Comparison of ENCODE assay signal across 8 cellular contexts in the genomic region with DNA sequence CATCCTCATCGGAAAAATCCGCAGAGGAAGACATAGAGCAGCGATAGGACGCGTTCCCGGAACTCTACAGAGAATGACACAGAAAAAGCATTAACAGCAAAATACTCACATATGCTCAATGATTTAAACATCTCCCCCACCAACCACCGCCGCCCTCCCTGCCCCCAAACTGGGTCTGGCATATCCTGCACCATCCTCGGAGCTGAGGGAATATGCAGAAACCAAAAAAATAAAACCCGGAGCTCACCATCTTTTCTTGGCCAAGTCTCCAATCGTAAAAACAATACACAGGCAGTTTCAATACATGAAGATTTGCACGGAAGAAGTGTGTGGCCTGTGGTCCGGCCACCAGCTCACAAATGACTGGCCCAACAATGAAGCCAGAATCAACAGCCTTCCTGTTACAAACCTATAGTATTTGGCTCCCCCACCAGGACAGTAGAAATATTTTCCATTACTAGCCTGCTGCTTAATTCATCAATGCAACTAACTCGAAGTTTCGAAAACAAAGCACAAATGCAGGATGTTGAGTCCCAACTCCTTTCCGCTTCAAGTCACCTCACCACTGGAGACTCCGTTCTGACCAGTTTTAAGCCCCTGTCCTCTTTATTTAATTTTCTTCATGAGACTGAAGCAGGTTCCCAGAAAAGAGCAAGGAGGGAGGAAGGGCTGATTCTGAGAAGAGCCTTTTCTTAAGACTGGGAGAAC.
DNase-seq lines count a peak whose midpoint lies in the region; ATAC-seq, FAIRE-seq and TF ChIP-seq lines count a peak whose summit lies in the region.

No MANE protein-coding gene starts in this region.

- H3K9me3 Mint-ChIP-seq in activated naive CD4-positive, alpha-beta T cell treated with anti-CD3 and anti-CD28 coated beads, Interleukin-2, amount 10 ng/mL, durations not matched to agents 7 days and 5 days: no peaks in the 10 kb centered on the region

- H3K4me3 Mint-ChIP-seq in activated naive CD4-positive, alpha-beta T cell treated with anti-CD3 and anti-CD28 coated beads, Interleukin-2, amount 10 ng/mL, durations not matched to agents 7 days and 5 days: peak overlapping the region; percentile 62

- H3K27ac Mint-ChIP-seq in activated naive CD4-positive, alpha-beta T cell treated with anti-CD3 and anti-CD28 coated beads, Interleukin-2, amount 10 ng/mL, durations not matched to agents 7 days and 5 days: peak overlapping the region; percentile 39

- peaks cover 24% of the 10 kb centered on the region for H3K27me3 Mint-ChIP-seq in activated naive CD4-positive, alpha-beta T cell treated with anti-CD3 and anti-CD28 coated beads, Interleukin-2, amount 10 ng/mL, durations not matched to agents 7 days and 5 days

- CTCF ChIA-PET in activated naive CD4-positive, alpha-beta T cell treated with anti-CD3 and anti-CD28 coated beads, Interleukin-2, amount 10 ng/mL, durations not matched to agents 7 days and 5 days (lab: Charles Lee): interaction anchor here (0.6 to 3.5 kb wide), 20 partner anchors 10 to 465 kb away, joined by 3 to 23 read pairs (median 4); a partner anchor contains a TSS

- DNase-seq in D721Med (ENCODE audit: insufficient read length, low spot score) (no peak), NCI-H510A treated with DMSO at 0.1 percent for 48 hours (lab: John Stamatoyannopoulos, UW) (peak; percentile 94), glomerular endothelial cell (ENCODE audit: extremely low read depth, low read depth, low spot score) (peak; percentile 93), NCI-H1048 (lab: John Stamatoyannopoulos, UW) (no peak)
- peak; percentile 46 for DNase-seq in activated naive CD4-positive, alpha-beta T cell treated with anti-CD3 and anti-CD28 coated beads, Interleukin-2, amount 10 ng/mL, durations not matched to agents 7 days and 5 days

- H3K27me3 ChIP-seq in neuron (ENCODE audit: insufficient read depth, low read length): no peaks in the 10 kb centered on the region

- H3K4me1 ChIP-seq in neuron (ENCODE audit: insufficient read depth, low read length): peaks cover 30% of the 10 kb centered on the region

- peaks cover 29% of the 10 kb centered on the region for H3K4me1 Mint-ChIP-seq in activated naive CD4-positive, alpha-beta T cell treated with anti-CD3 and anti-CD28 coated beads, Interleukin-2, amount 10 ng/mL, durations not matched to agents 7 days and 5 days

- peak overlapping the region; percentile 71 for H3K4me3 ChIP-seq in neuron (ENCODE audit: low read length)

- H3K9me3 ChIP-seq in neuron (ENCODE audit: low read length): no peaks in the 10 kb centered on the region

- ATAC-seq in GM19023 (IDR thresholded peaks at IDR 0.05; ENCODE audit: unreplicated experiment) (peak; percentile 92), HG03097 (IDR thresholded peaks at IDR 0.05; ENCODE audit: low FRiP score, unreplicated experiment) (peak; percentile 88)

- H3K36me3 Mint-ChIP-seq in activated naive CD4-positive, alpha-beta T cell treated with anti-CD3 and anti-CD28 coated beads, Interleukin-2, amount 10 ng/mL, durations not matched to agents 7 days and 5 days: no peaks in the 10 kb centered on the region

- H2AFZ ChIP-seq in neuron (ENCODE audit: low read depth, low read length): peak overlapping the region; percentile 84

- no peaks in the 10 kb centered on the region for H3K36me3 ChIP-seq in neuron (ENCODE audit: insufficient read depth, low read length)

- TF ChIP-seq CTCF in D721Med (IDR thresholded peaks at IDR 0.05; ENCODE audit: insufficient read depth, missing control alignments): peak; percentile 68

- FAIRE-seq in D721Med (lab: Jason Lieb, UNC): no peak

Comparison
In these comparisons a context has a peak if more than half of its experiments do, and no peak if none do; other contexts are left out.
1. DNase-seq: peak in NCI-H510A treated with DMSO at 0.1 percent for 48 hours (single experiment), activated naive CD4-positive, alpha-beta T cell treated with anti-CD3 and anti-CD28 coated beads, Interleukin-2, amount 10 ng/mL, durations not matched to agents 7 days and 5 days (single experiment) and glomerular endothelial cell (single experiment); none in D721Med (single experiment) and NCI-H1048 (single experiment).